ENCODE assay signal across 8 cellular contexts in genomic region chr5:56155992-56156584, GRCh38.
DNase-seq lines count a peak whose midpoint lies in the region; ATAC-seq and TF ChIP-seq lines count a peak whose summit lies in the region.
"Had no signal": no experiment of that assay in that cellular context is flagged by ENCODE, and none has a peak within 500 bp of the region (broad histone marks: within the 10 kb centered on the region; RNA-seq: fewer than 3 reads in every experiment).

No MANE protein-coding gene starts in this region.

- H3K4me3 ChIP-seq in adrenal gland: no peak overlapping the region

- intact Hi-C loops in adrenal gland (cut with DNase I) (no loop called here), posterior vena cava (cut with DNase I) (no loop called here)

- no peak for TF ChIP-seq POLR2A in adrenal gland (IDR thresholded peaks at IDR 0.05)

- H3K27ac ChIP-seq in adrenal gland: peak overlapping the region in 2 of 5 donors; percentile 65 to 70

- H3K27me3 ChIP-seq in adrenal gland: no peaks in the 10 kb centered on the region

- no peaks in the 10 kb centered on the region for H3K9me3 ChIP-seq in adrenal gland (replicated peaks in 1 of 3)

- H3K36me3 ChIP-seq in adrenal gland (replicated peaks in 1 of 2): no peaks in the 10 kb centered on the region

- peaks cover 26 to 33% of the 10 kb centered on the region in 2 donors for H3K4me1 ChIP-seq in adrenal gland (replicated peaks in 1 of 2)

- ATAC-seq in GM19452 (IDR thresholded peaks at IDR 0.05; ENCODE audit: unreplicated experiment): peak; percentile 5
- ATAC-seq in HG03342 (IDR thresholded peaks at IDR 0.05; ENCODE audit: unreplicated experiment): peak; percentile 18

- DNase-seq in adrenal gland (peak in 5 of 7 donors; percentile 17 to 66 (median 44)), posterior vena cava (ENCODE audit: low spot score) (peak; percentile 81), epidermal melanocyte (ENCODE audit: insufficient read length, low spot score) (no peak), DMS53 (lab: John Stamatoyannopoulos, UW) (no peak), DMS79 (lab: John Stamatoyannopoulos, UW) (no peak)
- DNase-seq: NCI-H774 had no signal

- 68 to 88% (median 77%) methylated on average over 4 of the region's 4 CpGs for WGBS in adrenal gland, 4 donors

- TF ChIP-seq CTCF in adrenal gland (IDR thresholded peaks at IDR 0.05): no peak

Comparison
In these comparisons a context has a peak if more than half of its experiments do, and no peak if none do; other contexts are left out.
1. DNase-seq: peak in adrenal gland (5 of 7) and posterior vena cava (single experiment); none in epidermal melanocyte (single experiment), DMS53 (single experiment) and DMS79 (single experiment).